24 cellular contexts compared by ENCODE assay signal in the genomic region with DNA sequence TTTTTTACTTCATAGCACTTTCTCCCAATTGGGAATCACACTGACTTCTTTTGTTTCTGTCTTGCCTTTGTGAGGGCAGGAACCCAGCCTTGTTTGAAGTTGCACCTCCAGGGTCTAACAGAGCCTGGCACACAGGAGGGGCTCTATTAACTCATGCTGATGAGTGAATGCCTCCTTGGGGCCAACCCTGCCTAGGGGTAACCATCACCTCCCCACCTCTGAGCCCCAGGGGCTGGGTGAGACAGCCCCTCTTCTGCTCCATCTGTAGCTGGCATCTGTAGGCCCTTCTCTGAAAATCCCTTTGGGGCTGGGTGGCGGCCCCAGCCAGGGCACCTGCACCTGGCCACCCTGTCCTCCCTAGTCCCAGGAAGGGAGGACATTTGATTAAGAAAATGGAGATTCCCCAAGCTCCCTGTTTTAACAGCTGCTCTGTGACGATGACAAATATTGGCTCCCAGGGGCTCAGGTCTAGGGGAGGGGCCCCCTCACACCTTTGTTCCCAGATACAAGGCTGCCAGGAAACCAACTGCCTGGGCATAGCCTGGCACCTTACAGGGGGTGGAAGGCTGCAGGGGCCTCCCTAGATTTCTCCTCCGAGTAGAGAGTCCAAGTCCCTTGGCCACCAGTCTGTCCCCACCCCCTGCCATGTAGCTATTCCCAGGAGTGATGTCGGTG. TPM values are rescaled to one million over a fixed set of nuclear protein-coding genes. Genes with fewer than 3 reads are reported as not detected.
DNase-seq lines count a peak whose midpoint lies in the region; ATAC-seq and TF ChIP-seq lines count a peak whose summit lies in the region.
"Had no signal": no experiment of that assay in that cellular context is flagged by ENCODE, and none has a peak within 500 bp of the region (broad histone marks: within the 10 kb centered on the region; RNA-seq: fewer than 3 reads in every experiment).

No MANE protein-coding gene starts in this region.

- no peak for ATAC-seq in activated T-helper 17 cell treated with anti-CD3 and anti-CD28 coated beads, Interleukin-2, amount 50 U/mL, for 72 hours (replicated peaks)
- ATAC-seq: left lobe of liver; mucosa of descending colon; stimulated activated effector memory CD8-positive, alpha-beta T cell treated with anti-CD3 and anti-CD28 coated beads, Interleukin-12 subunit alpha, Interleukin-12 subunit beta, amount 100 ng/mL, for 72 hours had no signal

- H3K27ac Mint-ChIP-seq in activated T-helper 17 cell treated with anti-CD3 and anti-CD28 coated beads, Interleukin-2, amount 50 U/mL, for 72 hours, result peak overlapping the region; percentile 39
- H3K27ac Mint-ChIP-seq in progenitor cell of endocrine pancreas, result peak overlapping the region; percentile 93
- H3K27ac Mint-ChIP-seq: activated naive CD8-positive, alpha-beta T cell treated with anti-CD3 and anti-CD28 coated beads for 36 hours; stimulated activated effector memory CD8-positive, alpha-beta T cell treated with anti-CD3 and anti-CD28 coated beads, Interleukin-12 subunit alpha, Interleukin-12 subunit beta, amount 100 ng/mL, for 72 hours had no signal

- H3K27me3 Mint-ChIP-seq in activated T-helper 17 cell treated with anti-CD3 and anti-CD28 coated beads, Interleukin-2, amount 50 U/mL, for 72 hours, result no peaks in the 10 kb centered on the region
- H3K27me3 Mint-ChIP-seq in progenitor cell of endocrine pancreas, result peaks cover 32% of the 10 kb centered on the region

- TF ChIP-seq CTCF in progenitor cell of endocrine pancreas (IDR thresholded peaks at IDR 0.05; ENCODE audit: unreplicated experiment), result no peak

- DNase-seq in NCI-H2107 treated with DMSO at 0.1 percent for 48 hours (lab: John Stamatoyannopoulos, UW; ENCODE audit: unreplicated experiment) (peak; percentile 49), NCI-H2107 (lab: John Stamatoyannopoulos, UW) (no peak), NCI-H146 treated with DMSO at 0.1 percent for 48 hours (lab: John Stamatoyannopoulos, UW; ENCODE audit: unreplicated experiment) (peak; percentile 67), progenitor cell of endocrine pancreas (ENCODE audit: low spot score, unreplicated experiment) (no peak), D341Med (ENCODE audit: low spot score) (no peak), substantia nigra (lab: John Stamatoyannopoulos, UW) (no peak), GDM1 (lab: John Stamatoyannopoulos, UW) (no peak)
- DNase-seq: activated CD4-positive, alpha-beta T cell treated with anti-CD3 and anti-CD28 coated beads, Interleukin-2, amount 50 U/mL, for 48 hours; activated naive CD8-positive, alpha-beta T cell treated with anti-CD3 and anti-CD28 coated beads for 36 hours; activated T-cell treated with anti-CD3 and anti-CD28 coated beads, Interleukin-2, amount 50 U/mL, for 1 hour; C1 segment of cervical spinal cord; DND-41; esophagus squamous epithelium; H7; mucosa of descending colon; stimulated activated CD4-positive, alpha-beta T cell treated with anti-CD3 and anti-CD28 coated beads, Interleukin-15, amount 100 ng/mL, for 24 hours; T-helper 1 cell; tibial artery had no signal

- H3K9me3 Mint-ChIP-seq in activated T-helper 17 cell treated with anti-CD3 and anti-CD28 coated beads, Interleukin-2, amount 50 U/mL, for 72 hours, result no peaks in the 10 kb centered on the region
- no peaks in the 10 kb centered on the region for H3K9me3 Mint-ChIP-seq in progenitor cell of endocrine pancreas (ENCODE audit: low read depth)
- H3K9me3 Mint-ChIP-seq: activated naive CD8-positive, alpha-beta T cell treated with anti-CD3 and anti-CD28 coated beads for 36 hours; stimulated activated effector memory CD8-positive, alpha-beta T cell treated with anti-CD3 and anti-CD28 coated beads, Interleukin-12 subunit alpha, Interleukin-12 subunit beta, amount 100 ng/mL, for 72 hours had no signal

- H3K27ac ChIP-seq in substantia nigra (ENCODE audit: low read depth, low read length, poor library complexity, severe bottlenecking), result no peak overlapping the region
- H3K27ac ChIP-seq: esophagus squamous epithelium, HL-60, neutrophil, right atrium auricular region, tibial artery had no signal

- peaks cover 14% of the 10 kb centered on the region for H3K4me1 Mint-ChIP-seq in activated T-helper 17 cell treated with anti-CD3 and anti-CD28 coated beads, Interleukin-2, amount 50 U/mL, for 72 hours
- peaks cover 30% of the 10 kb centered on the region for H3K4me1 Mint-ChIP-seq in progenitor cell of endocrine pancreas (ENCODE audit: low read depth)

- peaks cover 18% of the 10 kb centered on the region for H3K36me3 Mint-ChIP-seq in activated T-helper 17 cell treated with anti-CD3 and anti-CD28 coated beads, Interleukin-2, amount 50 U/mL, for 72 hours (ENCODE audit: low read depth)
- H3K36me3 Mint-ChIP-seq in progenitor cell of endocrine pancreas (ENCODE audit: insufficient read depth), result peaks cover 3% of the 10 kb centered on the region
- H3K36me3 Mint-ChIP-seq: activated naive CD8-positive, alpha-beta T cell treated with anti-CD3 and anti-CD28 coated beads for 36 hours had no signal

- no peak overlapping the region for H3K4me3 Mint-ChIP-seq in activated T-helper 17 cell treated with anti-CD3 and anti-CD28 coated beads, Interleukin-2, amount 50 U/mL, for 72 hours
- no peak overlapping the region for H3K4me3 Mint-ChIP-seq in progenitor cell of endocrine pancreas (ENCODE audit: low read depth)
- H3K4me3 Mint-ChIP-seq: activated naive CD8-positive, alpha-beta T cell treated with anti-CD3 and anti-CD28 coated beads for 36 hours; stimulated activated effector memory CD8-positive, alpha-beta T cell treated with anti-CD3 and anti-CD28 coated beads, Interleukin-12 subunit alpha, Interleukin-12 subunit beta, amount 100 ng/mL, for 72 hours had no signal

RNA-seq across cellular contexts. Expression of gene TAMALIN, which starts 11.8 kb away (rescaled TPM):
- 10 to 100 TPM in 1 of 2 donors, 1 to 10 TPM in 1; 3.5 to 26.3 TPM for total RNA-seq in activated T-helper 17 cell treated with anti-CD3 and anti-CD28 coated beads, Interleukin-2, amount 50 U/mL, for 72 hours
- total RNA-seq in progenitor cell of endocrine pancreas, result 12.5 and 15.5 TPM in 2 replicates

RNA-seq across cellular contexts. Expression of gene NR4A1, which starts 32.7 kb away (rescaled TPM):
- total RNA-seq in activated T-helper 17 cell treated with anti-CD3 and anti-CD28 coated beads, Interleukin-2, amount 50 U/mL, for 72 hours, result 10 to 100 TPM in 1 of 2 donors, 1 to 10 TPM in 1; 9.9 to 47.6 TPM
- total RNA-seq in progenitor cell of endocrine pancreas, result 21.7 and 22.8 TPM in 2 replicates

RNA-seq across cellular contexts. Expression of gene ATG101, which starts 51.2 kb away (rescaled TPM):
- total RNA-seq in activated T-helper 17 cell treated with anti-CD3 and anti-CD28 coated beads, Interleukin-2, amount 50 U/mL, for 72 hours, result 10 to 100 TPM; 27.6 to 31.1 TPM
- 23.5 and 26.4 TPM in 2 replicates for total RNA-seq in progenitor cell of endocrine pancreas

Comparison
In these comparisons a context has a peak if more than half of its experiments do, and no peak if none do; other contexts are left out.
1. DNase-seq: peak in NCI-H2107 treated with DMSO at 0.1 percent for 48 hours (single experiment) and NCI-H146 treated with DMSO at 0.1 percent for 48 hours (single experiment); none in NCI-H2107 (single experiment), progenitor cell of endocrine pancreas (single experiment), D341Med (single experiment), substantia nigra (0 of 49) and GDM1 (single experiment).